In the genomic region with DNA sequence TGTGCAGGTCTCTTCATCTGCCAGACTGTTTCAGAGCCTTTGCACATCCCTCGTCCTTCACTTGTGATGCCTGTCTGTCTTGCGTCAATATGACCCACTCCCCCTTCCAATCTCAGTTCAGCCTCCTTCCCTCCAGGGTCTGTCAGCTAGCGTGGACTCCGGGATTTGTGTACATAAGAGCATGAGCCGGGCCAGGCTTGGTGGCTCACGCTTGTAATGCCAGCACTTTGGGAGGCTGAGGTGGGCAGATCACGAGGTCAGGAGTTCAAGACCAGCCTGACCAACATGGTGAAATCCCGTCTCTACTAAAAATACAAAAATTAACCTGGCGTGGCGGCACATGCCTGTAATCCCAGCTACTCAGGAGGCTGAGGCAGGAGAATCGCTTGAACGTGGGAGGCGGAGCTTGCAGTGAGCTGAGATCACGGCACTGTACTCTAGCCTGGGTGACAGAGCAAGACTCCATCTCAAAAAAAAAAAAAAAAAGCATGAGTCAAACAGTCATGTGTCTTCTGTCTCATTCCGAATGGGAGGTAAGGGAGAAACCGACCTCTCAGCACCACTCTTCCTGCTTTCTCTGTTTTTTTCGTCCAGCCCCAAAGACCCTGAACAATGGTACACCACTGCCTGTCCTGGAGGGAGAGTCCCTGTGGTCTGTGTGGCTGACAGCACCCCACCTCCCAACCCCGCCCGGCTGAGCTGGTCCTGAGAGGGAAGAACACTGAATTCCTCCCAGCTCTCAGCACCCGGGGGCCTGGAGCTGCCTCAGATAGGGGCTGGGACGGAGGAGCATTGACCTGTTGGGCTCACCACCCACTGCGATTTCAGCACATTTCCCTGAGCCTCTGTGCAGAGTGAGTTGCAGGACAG, we compare ENCODE assay signal across 1 cellular context.
TF ChIP-seq lines count a peak whose summit lies in the region.

No MANE protein-coding gene starts in this region.

TF ChIP-seq in IMR-90, 13 proteins besides CTCF, POLR2A, EP300 and RAD21:
- TF ChIP-seq CHD1 (IDR thresholded peaks at IDR 0.05; ENCODE audit: low read depth, low read length) (no peak), MAFK (IDR thresholded peaks at IDR 0.05; ENCODE audit: low read depth, low read length) (no peak), MXI1 (IDR thresholded peaks at IDR 0.05; ENCODE audit: borderline replicate concordance, low read depth, low read length) (no peak), NFE2L2 (IDR thresholded peaks at IDR 0.05; ENCODE audit: low read depth, low read length) (no peak)
TF ChIP-seq in IMR-90: peak in this region for 0.
